ENCODE assay signal across 8 cellular contexts in the genomic region with DNA sequence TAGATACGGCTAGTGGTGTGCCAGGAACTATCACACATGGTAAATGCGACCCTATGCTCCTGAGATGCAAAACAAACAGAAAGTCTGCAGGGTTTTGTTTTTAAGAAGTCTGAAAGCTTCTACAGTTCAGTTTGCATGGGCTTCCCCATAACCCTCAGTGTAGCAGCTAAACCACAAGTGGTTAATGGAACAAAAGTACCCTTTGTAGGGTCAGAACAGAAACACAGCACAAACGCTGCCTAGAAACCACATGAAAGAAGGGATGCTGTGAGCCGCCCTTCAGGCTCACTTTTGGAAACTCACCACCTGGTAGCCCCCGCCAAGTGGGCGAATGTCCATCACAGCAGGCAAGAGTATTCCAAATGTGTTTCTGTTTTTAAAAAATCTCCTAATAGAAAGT. TPM values are rescaled to one million over a fixed set of nuclear protein-coding genes. Genes with fewer than 3 reads are reported as not detected.
DNase-seq lines count a peak whose midpoint lies in the region; ATAC-seq, FAIRE-seq and TF ChIP-seq lines count a peak whose summit lies in the region.

No MANE protein-coding gene starts in this region.

- POLR2A ChIA-PET in activated naive CD8-positive, alpha-beta T cell treated with anti-CD3 and anti-CD28 coated beads, Interleukin-2, amount 10 ng/mL, durations not matched to agents 7 days and 5 days (lab: Charles Lee), result no interaction called here

- intact Hi-C loops in activated naive CD4-positive, alpha-beta T cell treated with anti-CD3 and anti-CD28 coated beads for 36 hours (cut with micrococcal nuclease), result loop anchor here (2.0 kb wide), 1 partner anchor 45 kb away; no protein-coding TSS in a partner anchor
- intact Hi-C loops in left colon (cut with DNase I, micrococcal nuclease), result no loop called here

- H3K9me3 ChIP-seq in thymus (ENCODE audit: control insufficient read depth), result no peaks in the 10 kb centered on the region

- FAIRE-seq in D721Med (lab: Jason Lieb, UNC), result no peak

- no peak overlapping the region for H3K4me3 Mint-ChIP-seq in activated naive CD4-positive, alpha-beta T cell treated with anti-CD3 and anti-CD28 coated beads for 36 hours
- peak overlapping the region; percentile 60 for H3K4me3 Mint-ChIP-seq in activated naive CD8-positive, alpha-beta T cell treated with anti-CD3 and anti-CD28 coated beads, Interleukin-2, amount 10 ng/mL, durations not matched to agents 7 days and 5 days

- H3K4me1 Mint-ChIP-seq in activated naive CD4-positive, alpha-beta T cell treated with anti-CD3 and anti-CD28 coated beads for 36 hours (ENCODE audit: low read depth), result peaks cover 21% of the 10 kb centered on the region
- peaks cover 42% of the 10 kb centered on the region for H3K4me1 Mint-ChIP-seq in activated naive CD8-positive, alpha-beta T cell treated with anti-CD3 and anti-CD28 coated beads, Interleukin-2, amount 10 ng/mL, durations not matched to agents 7 days and 5 days

- no peaks in the 10 kb centered on the region for H3K36me3 ChIP-seq in thymus (ENCODE audit: control insufficient read depth, insufficient read depth)

- no peaks in the 10 kb centered on the region for H3K36me3 Mint-ChIP-seq in activated naive CD4-positive, alpha-beta T cell treated with anti-CD3 and anti-CD28 coated beads for 36 hours (ENCODE audit: low read depth)
- H3K36me3 Mint-ChIP-seq in activated naive CD8-positive, alpha-beta T cell treated with anti-CD3 and anti-CD28 coated beads, Interleukin-2, amount 10 ng/mL, durations not matched to agents 7 days and 5 days, result peaks cover 1% of the 10 kb centered on the region

- peak overlapping the region; percentile 47 for H3K27ac ChIP-seq in thymus (ENCODE audit: low read depth)

- no peaks in the 10 kb centered on the region for H3K9me3 Mint-ChIP-seq in activated naive CD4-positive, alpha-beta T cell treated with anti-CD3 and anti-CD28 coated beads for 36 hours
- H3K9me3 Mint-ChIP-seq in activated naive CD8-positive, alpha-beta T cell treated with anti-CD3 and anti-CD28 coated beads, Interleukin-2, amount 10 ng/mL, durations not matched to agents 7 days and 5 days, result no peaks in the 10 kb centered on the region

- DNase-seq in activated naive CD4-positive, alpha-beta T cell treated with anti-CD3 and anti-CD28 coated beads for 36 hours, result no peak
- no peak for DNase-seq in activated naive CD4-positive, alpha-beta T cell (lab: John Stamatoyannopoulos, UW)
- DNase-seq in activated naive CD8-positive, alpha-beta T cell treated with anti-CD3 and anti-CD28 coated beads, Interleukin-2, amount 10 ng/mL, durations not matched to agents 7 days and 5 days, result no peak
- DNase-seq in left colon, result no peak
- DNase-seq in activated CD8-positive, alpha-beta memory T cell treated with anti-CD3 and anti-CD28 coated beads, Interleukin-2, amount 50 U/mL, for 4 hours, result no peak
- no peak for DNase-seq in D721Med (ENCODE audit: insufficient read length, low spot score)

- 5% methylated on average over 6 of the region's 6 CpGs for WGBS in thymus

- peak overlapping the region; percentile 14 for H3K27ac Mint-ChIP-seq in activated naive CD4-positive, alpha-beta T cell treated with anti-CD3 and anti-CD28 coated beads for 36 hours
- no peak overlapping the region for H3K27ac Mint-ChIP-seq in activated naive CD8-positive, alpha-beta T cell treated with anti-CD3 and anti-CD28 coated beads, Interleukin-2, amount 10 ng/mL, durations not matched to agents 7 days and 5 days

- peaks cover 17% of the 10 kb centered on the region for H3K4me1 ChIP-seq in thymus (ENCODE audit: control insufficient read depth, insufficient read depth, low read length)

- CTCF ChIA-PET in activated naive CD4-positive, alpha-beta T cell treated with anti-CD3 and anti-CD28 coated beads for 36 hours (lab: Charles Lee), result no interaction called here

- H3K27me3 ChIP-seq in thymus (ENCODE audit: control insufficient read depth, insufficient read depth), result no peaks in the 10 kb centered on the region

- no peaks in the 10 kb centered on the region for H3K27me3 Mint-ChIP-seq in activated naive CD4-positive, alpha-beta T cell treated with anti-CD3 and anti-CD28 coated beads for 36 hours (ENCODE audit: low read depth)
- H3K27me3 Mint-ChIP-seq in activated naive CD8-positive, alpha-beta T cell treated with anti-CD3 and anti-CD28 coated beads, Interleukin-2, amount 10 ng/mL, durations not matched to agents 7 days and 5 days, result peaks cover 27% of the 10 kb centered on the region

- TF ChIP-seq CTCF in D721Med (IDR thresholded peaks at IDR 0.05; ENCODE audit: insufficient read depth, missing control alignments), result no peak

- ATAC-seq in HG03066 (IDR thresholded peaks at IDR 0.05; ENCODE audit: low read depth, unreplicated experiment) (peak; percentile 93), left colon (no peak)
- peak; percentile 74 for ATAC-seq in activated naive CD8-positive, alpha-beta T cell treated with anti-CD3 and anti-CD28 coated beads, Interleukin-2, amount 10 ng/mL, durations not matched to agents 7 days and 5 days (ENCODE audit: low read depth)

- H3K4me3 ChIP-seq in thymus (ENCODE audit: low read length), result no peak overlapping the region

RNA-seq across cellular contexts. Expression of gene CTDSPL, which starts 46.2 kb away (rescaled TPM):
- total RNA-seq in activated naive CD4-positive, alpha-beta T cell treated with anti-CD3 and anti-CD28 coated beads for 36 hours, result 1 to 10 TPM; 3.7 to 5.0 TPM
- 1 to 10 TPM; 1.3 to 2.1 TPM for total RNA-seq in activated naive CD8-positive, alpha-beta T cell treated with anti-CD3 and anti-CD28 coated beads, Interleukin-2, amount 10 ng/mL, durations not matched to agents 7 days and 5 days
- polyA plus RNA-seq in thymus, result 6.5 TPM
- 10 to 100 TPM; 75.5 to 80.0 TPM for total RNA-seq in left colon

Comparison
In these comparisons a context has a peak if more than half of its experiments do, and no peak if none do; other contexts are left out.
1. RNA of gene CTDSPL, which starts 46.2 kb away (total RNA-seq): 75.5 to 80.0 TPM in left colon; 3.7 to 5.0 TPM in activated naive CD4-positive, alpha-beta T cell treated with anti-CD3 and anti-CD28 coated beads for 36 hours and 1.3 to 2.1 TPM in activated naive CD8-positive, alpha-beta T cell treated with anti-CD3 and anti-CD28 coated beads, Interleukin-2, amount 10 ng/mL, durations not matched to agents 7 days and 5 days; every median in the first group is over 10 times any median in the second.